Comparison of ENCODE assay signal across 8 cellular contexts in genomic region chr20:38165089-38165965, GRCh38. TPM values are rescaled to one million over a fixed set of nuclear protein-coding genes. Genes with fewer than 3 reads are reported as not detected.
A peak's percentile ranks its signal among the peaks of the same experiment; 100 is the strongest.
DNase-seq lines count a peak whose midpoint lies in the region; ATAC-seq and TF ChIP-seq lines count a peak whose summit lies in the region.

TSS of gene TGM2 (minus strand) at chr20:38165270. CDS start at chr20:38165198, 72 bp downstream.

- H3K4me3 Mint-ChIP-seq in activated CD4-positive, alpha-beta T cell treated with anti-CD3 and anti-CD28 coated beads, Interleukin-2, amount 10 ng/mL, durations not matched to agents 24 days and 14 days, result peak within 1 kb of the TSS; percentile 64

- H3K4me1 Mint-ChIP-seq in activated CD4-positive, alpha-beta T cell treated with anti-CD3 and anti-CD28 coated beads, Interleukin-2, amount 10 ng/mL, durations not matched to agents 24 days and 14 days, result peaks cover 23% of the 10 kb centered on the region

- H3K36me3 ChIP-seq in mesodermal cell (ENCODE audit: control insufficient read depth, insufficient read depth, low read length), result peaks cover 13% of the 10 kb centered on the region

- H3K4me3 ChIP-seq in HFF-Myc (replicated peaks; ENCODE audit: low read depth, low read length) (peak within 1 kb of the TSS; percentile 26), mesodermal cell (ENCODE audit: extremely low read depth, insufficient read depth, low read length, poor library complexity, severe bottlenecking) (peak within 1 kb of the TSS; percentile 33)

- peak; percentile 74 for ATAC-seq in stimulated activated naive CD8-positive, alpha-beta T cell treated with anti-CD3 and anti-CD28 coated beads, Interleukin-15, Interleukin-2, amounts not matched to agents 100 U/mL and 50 U/mL, for 24 hours

- no peak within 1 kb of the TSS for H3K27ac ChIP-seq in mesodermal cell (ENCODE audit: low read depth, low read length, severe bottlenecking)

- peaks cover 11% of the 10 kb centered on the region for H3K27me3 Mint-ChIP-seq in activated CD4-positive, alpha-beta T cell treated with anti-CD3 and anti-CD28 coated beads, Interleukin-2, amount 10 ng/mL, durations not matched to agents 24 days and 14 days

- H3K9me3 Mint-ChIP-seq in activated CD4-positive, alpha-beta T cell treated with anti-CD3 and anti-CD28 coated beads, Interleukin-2, amount 10 ng/mL, durations not matched to agents 24 days and 14 days, result no peaks in the 10 kb centered on the region

- no peaks in the 10 kb centered on the region for H3K36me3 Mint-ChIP-seq in activated CD4-positive, alpha-beta T cell treated with anti-CD3 and anti-CD28 coated beads, Interleukin-2, amount 10 ng/mL, durations not matched to agents 24 days and 14 days (ENCODE audit: low read depth)

- H3K4me1 ChIP-seq in mesodermal cell (ENCODE audit: control insufficient read depth, insufficient read depth, low read length, poor library complexity, severe bottlenecking), result peaks cover 44% of the 10 kb centered on the region

- DNase-seq in GM03348 (ENCODE audit: low spot score), result peak; percentile 94
- no peak for DNase-seq in HFF-Myc (ENCODE audit: extremely low read depth, low read depth)
- DNase-seq in NCI-H510A (lab: John Stamatoyannopoulos, UW), result peak; percentile 31
- DNase-seq in activated CD4-positive, alpha-beta T cell treated with anti-CD3 and anti-CD28 coated beads, Interleukin-2, amount 10 ng/mL, durations not matched to agents 24 days and 14 days, result peak; percentile 87
- peak; percentile 58 for DNase-seq in stimulated activated naive CD8-positive, alpha-beta T cell treated with anti-CD3 and anti-CD28 coated beads, Interleukin-15, Interleukin-2, amounts not matched to agents 100 U/mL and 50 U/mL, for 24 hours
- no peak for DNase-seq in inferior parietal cortex (ENCODE audit: extremely low spot score)

- WGBS in mesodermal cell (ENCODE audit: insufficient coverage in 2 of 2), 2 experiments, result 17 to 21% methylated on average over 31 to 46 of the region's 46 CpGs

- H3K9me3 ChIP-seq in mesodermal cell (ENCODE audit: control insufficient read depth, low read length), result no peaks in the 10 kb centered on the region

- in situ Hi-C loops in endometrial microvascular endothelial cells (cut with HindIII; ENCODE audit: inconsistent ontology term, low pct_unique_long_range_greater_than_20kb, low sequenced_read_pairs), result loop anchor here (10.0 kb wide), 1 partner anchor 91 kb away; no protein-coding TSS in a partner anchor

- intact Hi-C loops in activated CD4-positive, alpha-beta T cell treated with anti-CD3 and anti-CD28 coated beads, Interleukin-2, amount 10 ng/mL, durations not matched to agents 24 days and 14 days (cut with micrococcal nuclease), result loop anchor here (1.0 to 5.0 kb wide), 3 partner anchors 53 to 108 kb away; no protein-coding TSS in a partner anchor

- no peak within 1 kb of the TSS for H3K27ac Mint-ChIP-seq in activated CD4-positive, alpha-beta T cell treated with anti-CD3 and anti-CD28 coated beads, Interleukin-2, amount 10 ng/mL, durations not matched to agents 24 days and 14 days

- peak; percentile 80 for TF ChIP-seq CTCF in HFF-Myc (IDR thresholded peaks at IDR 0.05; ENCODE audit: low read depth, low read length, missing control alignments)

RNA-seq across cellular contexts. Expression of gene TGM2, which starts in this region (rescaled TPM):
- total RNA-seq in activated CD4-positive, alpha-beta T cell treated with anti-CD3 and anti-CD28 coated beads, Interleukin-2, amount 10 ng/mL, durations not matched to agents 24 days and 14 days, result 0.05 TPM in 1 of 2 replicates, not detected in the other
- 741 TPM for total RNA-seq in endometrial microvascular endothelial cells (ENCODE audit: inconsistent ontology term)
- polyA plus RNA-seq in mesodermal cell (2013, experiment 1 of 2), result 118 TPM
- 115 TPM for polyA plus RNA-seq in mesodermal cell (2013, experiment 2 of 2)

Comparison
In these comparisons a context has a peak if more than half of its experiments do, and no peak if none do; other contexts are left out.
1. RNA of gene TGM2 (total RNA-seq): 741 TPM in endometrial microvascular endothelial cells (single experiment); 0.05 TPM in activated CD4-positive, alpha-beta T cell treated with anti-CD3 and anti-CD28 coated beads, Interleukin-2, amount 10 ng/mL, durations not matched to agents 24 days and 14 days; every median in the first group is over 100 times any median in the second.
2. Peak in DNase-seq in activated CD4-positive, alpha-beta T cell treated with anti-CD3 and anti-CD28 coated beads, Interleukin-2, amount 10 ng/mL, durations not matched to agents 24 days and 14 days; RNA of the gene not detected or under 1 TPM.
3. DNase-seq: peak in GM03348 (single experiment), NCI-H510A (single experiment) and stimulated activated naive CD8-positive, alpha-beta T cell treated with anti-CD3 and anti-CD28 coated beads, Interleukin-15, Interleukin-2, amounts not matched to agents 100 U/mL and 50 U/mL, for 24 hours (single experiment); none in HFF-Myc (single experiment) and inferior parietal cortex (single experiment).